Comparison of ENCODE assay signal across 22 cellular contexts in the genomic region with DNA sequence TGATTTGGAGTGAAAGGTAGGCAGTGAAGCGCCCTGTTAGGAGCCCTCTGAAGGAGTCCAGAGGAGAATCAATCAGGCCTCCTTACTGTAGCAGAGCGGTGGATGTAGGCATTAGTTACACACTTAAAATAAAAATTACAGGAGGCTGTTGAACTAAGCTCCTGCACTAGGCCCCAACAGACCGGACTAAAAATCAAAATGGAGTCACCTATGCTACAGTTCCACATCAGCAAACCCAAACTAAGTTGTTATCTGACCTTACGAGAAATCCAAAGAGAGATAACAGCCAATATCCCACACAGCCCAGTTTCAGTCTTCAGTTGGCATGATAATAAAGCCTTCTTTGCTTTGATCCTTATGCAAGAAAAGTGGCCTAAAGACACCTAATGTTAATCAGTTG. TPM values are rescaled to one million over a fixed set of nuclear protein-coding genes. Genes with fewer than 3 reads are reported as not detected.
DNase-seq lines count a peak whose midpoint lies in the region; ATAC-seq and TF ChIP-seq lines count a peak whose summit lies in the region.
"Had no signal": no experiment of that assay in that cellular context is flagged by ENCODE, and none has a peak within 500 bp of the region (broad histone marks: within the 10 kb centered on the region; RNA-seq: fewer than 3 reads in every experiment).

No MANE protein-coding gene starts in this region.

- H3K27me3 Mint-ChIP-seq in GM23338 (ENCODE audit: insufficient read depth, low read depth, poor library complexity) (peaks cover 1% of the 10 kb centered on the region), WTC11 (ENCODE audit: low read depth) (no peaks in the 10 kb centered on the region)
- H3K27me3 Mint-ChIP-seq: CD4-positive, alpha-beta memory T cell had no signal

- H3K9ac ChIP-seq in SK-N-SH: no peak overlapping the region
- H3K9ac ChIP-seq: GM23248 had no signal

- H2AFZ ChIP-seq in SK-N-SH (ENCODE audit: low read depth) (no peak overlapping the region), GM23338 (peak overlapping the region; percentile 90)
- H2AFZ ChIP-seq: GM23248 had no signal

- H3K4me2 ChIP-seq in SK-N-SH: no peak overlapping the region
- H3K4me2 ChIP-seq in GM23338: no peak overlapping the region

- WGBS in SK-N-SH (ENCODE audit: low lambda C conversion rate): 96% methylated on average over 4 of the region's 4 CpGs

- no peak overlapping the region for H3K27ac Mint-ChIP-seq in GM23338
- no peak overlapping the region for H3K27ac Mint-ChIP-seq in WTC11
- H3K27ac Mint-ChIP-seq: HFFc6 had no signal

- H3K27ac ChIP-seq in SK-N-SH (ENCODE audit: low read depth in 2 of 2, low read length in 1 of 2): no peak overlapping the region
- H3K27ac ChIP-seq in GM23338 (ENCODE audit: low read depth): no peak overlapping the region
- peak overlapping the region; percentile 49 for H3K27ac ChIP-seq in neutrophil
- H3K27ac ChIP-seq: 22Rv1, GM23248 had no signal

- H3K79me2 ChIP-seq in SK-N-SH (ENCODE audit: insufficient read depth) (no peaks in the 10 kb centered on the region), GM23338 (replicated peaks; ENCODE audit: insufficient read depth) (no peaks in the 10 kb centered on the region)

- no peak for DNase-seq in SK-N-SH
- no peak for DNase-seq in GM23338 (ENCODE audit: low spot score)
- DNase-seq in WTC11 (ENCODE audit: low spot score): no peak
- no peak for DNase-seq in NCI-H2171 (lab: John Stamatoyannopoulos, UW)
- DNase-seq in pons (ENCODE audit: low spot score): no peak
- no peak for DNase-seq in activated CD8-positive, alpha-beta memory T cell treated with anti-CD3 and anti-CD28 coated beads, Interleukin-2, amount 50 U/mL, for 4 hours
- DNase-seq: ACHN; AML-193; BE2C; C1 segment of cervical spinal cord; Calu3; CD4-positive, alpha-beta memory T cell; COR-L47; DMS53; DMS79 treated with DMSO at 0.1 percent for 48 hours; GF-D8; GM23248; HFFc6 had no signal

- H3K4me3 Mint-ChIP-seq in GM23338 (no peak overlapping the region), WTC11 (no peak overlapping the region)
- H3K4me3 Mint-ChIP-seq: CD4-positive, alpha-beta memory T cell; HFFc6 had no signal

- CTCF ChIA-PET in SK-N-SH (lab: Yijun Ruan, JAX) (interaction anchor here (1.3 kb wide), 1 partner anchor 532 kb away, joined by 3 read pairs; no protein-coding TSS in a partner anchor), WTC11 (lab: Charles Lee) (no interaction called here)

- POLR2A ChIA-PET in SK-N-SH (lab: Yijun Ruan, JAX) (no interaction called here), WTC11 (lab: Charles Lee) (no interaction called here)

- no peak overlapping the region for H3K4me3 ChIP-seq in SK-N-SH (ENCODE audit: low read depth in 2 of 2, low read length in 1 of 2)
- no peak overlapping the region for H3K4me3 ChIP-seq in GM23338
- H3K4me3 ChIP-seq in neutrophil (ENCODE audit: low read depth in 1 of 2, low read length in 1 of 2): no peak overlapping the region
- H3K4me3 ChIP-seq: GM23248, HAP-1 had no signal

- H4K20me1 ChIP-seq in SK-N-SH (ENCODE audit: insufficient read depth) (no peaks in the 10 kb centered on the region), GM23338 (replicated peaks; ENCODE audit: insufficient read depth) (no peaks in the 10 kb centered on the region)

- no peak for TF ChIP-seq RAD21 in SK-N-SH (IDR thresholded peaks at IDR 0.05; ENCODE audit: low read length)

- H3K9me2 ChIP-seq in SK-N-SH (no peaks in the 10 kb centered on the region), GM23338 (ENCODE audit: insufficient read depth) (no peaks in the 10 kb centered on the region; the same call in 1 of the 2 replicates)

- H3F3A ChIP-seq in SK-N-SH (replicated peaks; ENCODE audit: insufficient read depth) (peaks cover 43% of the 10 kb centered on the region), GM23338 (replicated peaks; ENCODE audit: low read depth) (no peaks in the 10 kb centered on the region)

- TF ChIP-seq CTCF in SK-N-SH (IDR thresholded peaks at IDR 0.05) (no peak), GM23338 (conservative IDR thresholded peaks at IDR 0.05; ENCODE audit: low read depth in 2 of 2) (no peak), WTC11 (IDR thresholded peaks at IDR 0.05) (no peak), neutrophil (IDR thresholded peaks at IDR 0.05) (no peak)

- TF ChIP-seq EP300 in SK-N-SH (IDR thresholded peaks at IDR 0.05; ENCODE audit: borderline replicate concordance in 1 of 2, low read depth in 1 of 2, low read length in 1 of 2): no peak

- H3K9me3 ChIP-seq in SK-N-SH: no peaks in the 10 kb centered on the region
- H3K9me3 ChIP-seq in neutrophil: no peaks in the 10 kb centered on the region
- H3K9me3 ChIP-seq: BE2C, HAP-1 had no signal

- H3K36me3 Mint-ChIP-seq in GM23338 (ENCODE audit: low read depth) (peaks cover 2% of the 10 kb centered on the region; the same call in 1 of the 3 replicates), WTC11 (peaks cover 4% of the 10 kb centered on the region; the same call in 1 of the 2 replicates)
- H3K36me3 Mint-ChIP-seq: CD4-positive, alpha-beta memory T cell had no signal

- H3K36me3 ChIP-seq in SK-N-SH (replicated peaks in 1 of 2; ENCODE audit: control insufficient read depth in 1 of 2, insufficient read depth in 2 of 2, low read length in 1 of 2) (no peaks in the 10 kb centered on the region), GM23338 (ENCODE audit: insufficient read depth) (no peaks in the 10 kb centered on the region), neutrophil (no peaks in the 10 kb centered on the region)
- H3K36me3 ChIP-seq: BE2C, HAP-1 had no signal

- H3K9me3 Mint-ChIP-seq in GM23338 (peaks cover 3% of the 10 kb centered on the region; the same call in 1 of the 3 replicates), WTC11 (peaks cover 4% of the 10 kb centered on the region)

- H3K27me3 ChIP-seq in SK-N-SH (ENCODE audit: insufficient read depth) (no peaks in the 10 kb centered on the region), GM23338 (ENCODE audit: insufficient read depth) (no peaks in the 10 kb centered on the region), neutrophil (no peaks in the 10 kb centered on the region)
- H3K27me3 ChIP-seq: BE2C had no signal

- no peak for ATAC-seq in SK-N-SH treated with all-trans-retinoic acid at 6 μM for 48 hours
- no peak for ATAC-seq in GM23338
- ATAC-seq in WTC11: no peak

- H3K4me1 ChIP-seq in SK-N-SH (ENCODE audit: control insufficient read depth in 1 of 2, insufficient read depth in 2 of 2, low read depth in 1 of 2, low read length in 1 of 2) (peaks cover 6 to 23% of the 10 kb centered on the region in 2 experiments; a peak in 3 of 4 replicates), GM23338 (ENCODE audit: insufficient read depth) (peaks cover 10% of the 10 kb centered on the region; the same call in 1 of the 2 replicates), neutrophil (ENCODE audit: control insufficient read depth in 1 of 2, insufficient read depth in 1 of 2, low read depth in 1 of 2, low read length in 1 of 2) (peaks cover 38 to 42% of the 10 kb centered on the region in 2 experiments)

- peaks cover 9% of the 10 kb centered on the region for H3K4me1 Mint-ChIP-seq in GM23338
- peaks cover 11% of the 10 kb centered on the region for H3K4me1 Mint-ChIP-seq in WTC11

TF ChIP-seq in SK-N-SH treated with all-trans-retinoic acid at 6 μM for 48 hours, 23 proteins besides CTCF, POLR2A, EP300 and RAD21:
- TF ChIP-seq SNAI2 (CRISPR knock-in tag; IDR thresholded peaks at IDR 0.05) (0 out of 2 replicates have a peak, but pooled peaks have one; percentile 22), CSDC2 (CRISPR knock-in tag; IDR thresholded peaks at IDR 0.05) (peak; percentile 97), ISL1 (CRISPR knock-in tag; IDR thresholded peaks at IDR 0.05) (no peak), ZFP3 (CRISPR knock-in tag; IDR thresholded peaks at IDR 0.05) (peak; percentile 79; the same call in 1 of the 2 replicates)

TF ChIP-seq in SK-N-SH, 30 proteins besides CTCF, POLR2A, EP300 and RAD21 (continues in another document):
- TF ChIP-seq USF2 (IDR thresholded peaks at IDR 0.05; ENCODE audit: borderline replicate concordance, low read depth, low read length): no peak
- TF ChIP-seq JUND (IDR thresholded peaks at IDR 0.05): no peak
- no peak for TF ChIP-seq MXI1 (IDR thresholded peaks at IDR 0.05; ENCODE audit: low read depth, low read length)

TF ChIP-seq in WTC11, 78 proteins besides CTCF, POLR2A, EP300 and RAD21:
- no peak for TF ChIP-seq FOXJ3 (CRISPR knock-in tag; IDR thresholded peaks at IDR 0.05; ENCODE audit: borderline replicate concordance)
- TF ChIP-seq, protein P1, sequence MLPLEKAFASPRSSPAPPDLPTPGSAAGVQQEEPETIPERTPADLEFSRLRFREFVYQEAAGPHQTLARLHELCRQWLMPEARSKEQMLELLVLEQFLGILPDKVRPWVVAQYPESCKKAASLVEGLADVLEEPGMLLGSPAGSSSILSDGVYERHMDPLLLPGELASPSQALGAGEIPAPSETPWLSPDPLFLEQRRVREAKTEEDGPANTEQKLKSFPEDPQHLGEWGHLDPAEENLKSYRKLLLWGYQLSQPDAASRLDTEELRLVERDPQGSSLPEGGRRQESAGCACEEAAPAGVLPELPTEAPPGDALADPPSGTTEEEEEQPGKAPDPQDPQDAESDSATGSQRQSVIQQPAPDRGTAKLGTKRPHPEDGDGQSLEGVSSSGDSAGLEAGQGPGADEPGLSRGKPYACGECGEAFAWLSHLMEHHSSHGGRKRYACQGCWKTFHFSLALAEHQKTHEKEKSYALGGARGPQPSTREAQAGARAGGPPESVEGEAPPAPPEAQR (CRISPR knock-in tag; IDR thresholded peaks at IDR 0.05): 0 out of 2 replicates have a peak, but pooled peaks have one; percentile 43

RNA-seq across cellular contexts. Expression of gene SGK1, which starts 26.8 kb away (rescaled TPM):
- polyA plus RNA-seq in SK-N-SH (2012; rRNA removed): 440 and 472 TPM in 2 replicates
- 206 and 222 TPM in 2 replicates for polyA plus RNA-seq in SK-N-SH (2012; cell fraction: cytosol; rRNA removed)
- 1,254 and 1,455 TPM in 2 replicates for polyA plus RNA-seq in SK-N-SH (2012; cell fraction: nucleus; rRNA removed)
- total RNA-seq in GM23338 (2014; rRNA removed; shearing (Covaris generic)): 34.2 and 37.2 TPM in 2 replicates
- 15.0 and 16.3 TPM in 2 replicates for polyA plus RNA-seq in GM23338 (2016; fragmentation: Nextera tagmentation; extraction: Ambion mirVana)
- 23.2 to 29.7 TPM (median 29.3 TPM) in 3 replicates for total RNA-seq in WTC11 (2021)
